In the genomic region with DNA sequence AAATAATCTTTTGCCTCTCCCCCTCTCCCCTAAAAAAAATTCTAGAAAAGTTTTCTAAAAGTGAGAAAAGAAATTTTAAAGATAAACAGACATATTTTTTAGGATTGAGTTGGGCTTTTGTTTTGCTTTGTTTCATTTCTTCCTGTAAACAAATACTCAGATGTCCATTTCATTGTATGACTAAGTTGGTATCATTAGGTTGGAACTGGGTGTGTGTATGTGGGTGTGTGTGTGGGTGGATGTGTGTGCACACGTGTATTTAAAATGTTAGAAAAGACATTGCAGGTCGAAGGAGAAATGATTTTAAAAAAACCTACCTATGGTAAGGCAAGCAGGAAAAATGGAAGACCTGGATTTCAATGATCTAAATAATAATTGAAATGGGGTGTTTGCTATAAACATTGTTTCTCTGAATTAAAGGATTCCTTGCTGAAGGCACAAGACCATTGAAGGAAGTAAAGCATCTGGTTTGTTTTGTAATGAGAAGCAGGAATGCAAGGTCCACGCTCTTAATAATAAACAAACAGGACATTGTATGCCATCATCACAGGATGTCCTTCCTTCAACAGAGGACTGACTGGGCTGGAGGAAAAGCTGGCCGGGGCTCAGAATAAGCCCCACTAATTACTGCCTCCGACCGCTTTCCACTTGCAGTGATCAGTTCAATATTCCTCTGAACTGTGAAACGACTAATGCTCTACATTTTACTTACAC, we compare ENCODE assay signal across 8 cellular contexts. TPM values are rescaled to one million over a fixed set of nuclear protein-coding genes. Genes with fewer than 3 reads are reported as not detected.
DNase-seq lines count a peak whose midpoint lies in the region; ATAC-seq and TF ChIP-seq lines count a peak whose summit lies in the region.

No MANE protein-coding gene starts in this region.

- H3K27me3 ChIP-seq in iPS-15b (ENCODE audit: control insufficient read depth, insufficient read depth, low read length) (peaks cover 47% of the 10 kb centered on the region), tibial nerve (peaks cover 0 to 23% of the 10 kb centered on the region in 2 donors)

- no peaks in the 10 kb centered on the region for H3K9me3 ChIP-seq in iPS-15b (ENCODE audit: control insufficient read depth, insufficient read depth, low read length)
- H3K9me3 ChIP-seq in tibial nerve = no peaks in the 10 kb centered on the region

- H3K4me1 ChIP-seq in iPS-15b (ENCODE audit: control insufficient read depth, insufficient read depth, low read length) = peaks cover 14% of the 10 kb centered on the region
- peaks cover 0 to 33% (median 10%) of the 10 kb centered on the region in 4 donors for H3K4me1 ChIP-seq in tibial nerve

- H3K4me3 Mint-ChIP-seq in activated naive CD4-positive, alpha-beta T cell treated with anti-CD3 and anti-CD28 coated beads for 36 hours = peak overlapping the region; percentile 75
- peak overlapping the region; percentile 78 for H3K4me3 Mint-ChIP-seq in activated CD8-positive, alpha-beta T cell treated with anti-CD3 and anti-CD28 coated beads for 36 hours

- no peaks in the 10 kb centered on the region for H3K9me3 Mint-ChIP-seq in activated naive CD4-positive, alpha-beta T cell treated with anti-CD3 and anti-CD28 coated beads for 36 hours
- no peaks in the 10 kb centered on the region for H3K9me3 Mint-ChIP-seq in activated CD8-positive, alpha-beta T cell treated with anti-CD3 and anti-CD28 coated beads for 36 hours

- TF ChIP-seq EP300 in tibial nerve (IDR thresholded peaks at IDR 0.05) = peak in 1 of 2 donors; percentile 5

- H3K27ac ChIP-seq in tibial nerve = peak overlapping the region in 3 of 4 donors; percentile 15 to 73 (median 42)

- H3K36me3 ChIP-seq in iPS-15b (ENCODE audit: control insufficient read depth, insufficient read depth, low read length) = no peaks in the 10 kb centered on the region
- no peaks in the 10 kb centered on the region for H3K36me3 ChIP-seq in tibial nerve

- TF ChIP-seq CTCF in activated CD8-positive, alpha-beta T cell treated with anti-CD3 and anti-CD28 coated beads for 36 hours (IDR thresholded peaks at IDR 0.05) = no peak
- peak in 1 of 5 experiments; percentile 3 for TF ChIP-seq CTCF in tibial nerve (IDR thresholded peaks at IDR 0.05)

- H3K9ac ChIP-seq in iPS-15b (ENCODE audit: low read depth, low read length) = no peak overlapping the region

- CTCF ChIA-PET in activated naive CD4-positive, alpha-beta T cell treated with anti-CD3 and anti-CD28 coated beads for 36 hours (lab: Charles Lee) = interaction anchor here (0.6 to 2.7 kb wide), 4 partner anchors 93 to 296 kb away, joined by 3 to 12 read pairs (median 4); no protein-coding TSS in a partner anchor
- CTCF ChIA-PET in activated CD8-positive, alpha-beta T cell treated with anti-CD3 and anti-CD28 coated beads for 36 hours (lab: Charles Lee) = interaction anchor here (0.6 to 2.8 kb wide), 13 partner anchors 10 to 654 kb away, joined by 3 to 29 read pairs (median 3); no protein-coding TSS in a partner anchor

- H3K27me3 Mint-ChIP-seq in activated naive CD4-positive, alpha-beta T cell treated with anti-CD3 and anti-CD28 coated beads for 36 hours (ENCODE audit: low read depth) = peaks cover 37% of the 10 kb centered on the region
- H3K27me3 Mint-ChIP-seq in activated CD8-positive, alpha-beta T cell treated with anti-CD3 and anti-CD28 coated beads for 36 hours = peaks cover 49% of the 10 kb centered on the region

- H3K4me3 ChIP-seq in iPS-15b (ENCODE audit: low read depth, low read length) (peak overlapping the region; percentile 61), tibial nerve (peak overlapping the region in 3 of 4 donors; percentile 37 to 51 (median 51))

- TF ChIP-seq POLR2A in tibial nerve (IDR thresholded peaks at IDR 0.05) = no peak

- no peak for ATAC-seq in activated CD8-positive, alpha-beta T cell treated with anti-CD3 and anti-CD28 coated beads for 36 hours
- ATAC-seq in GM19023 (IDR thresholded peaks at IDR 0.05; ENCODE audit: unreplicated experiment) = no peak
- no peak for ATAC-seq in GM19463 (IDR thresholded peaks at IDR 0.05; ENCODE audit: unreplicated experiment)

- WGBS in tibial nerve, 2 donors = 25 to 35% methylated on average over 7 of the region's 7 CpGs

- no peak for DNase-seq in activated naive CD4-positive, alpha-beta T cell treated with anti-CD3 and anti-CD28 coated beads for 36 hours
- DNase-seq in activated naive CD4-positive, alpha-beta T cell (lab: John Stamatoyannopoulos, UW) = no peak
- DNase-seq in activated CD8-positive, alpha-beta T cell treated with anti-CD3 and anti-CD28 coated beads for 36 hours = no peak
- DNase-seq in tibial nerve (ENCODE audit: low spot score in 2 of 2) = peak in 1 of 2 donors; percentile 14
- DNase-seq in anterior cingulate cortex (lab: John Stamatoyannopoulos, UW) = no peak

- POLR2A ChIA-PET in activated CD8-positive, alpha-beta T cell treated with anti-CD3 and anti-CD28 coated beads for 36 hours (lab: Charles Lee) = interaction anchor here (0.6 to 2.7 kb wide), 2 partner anchors 14 to 451 kb away, joined by 3 to 40 read pairs; no protein-coding TSS in a partner anchor

- H3K36me3 Mint-ChIP-seq in activated naive CD4-positive, alpha-beta T cell treated with anti-CD3 and anti-CD28 coated beads for 36 hours (ENCODE audit: low read depth) = no peaks in the 10 kb centered on the region
- peaks cover 12% of the 10 kb centered on the region for H3K36me3 Mint-ChIP-seq in activated CD8-positive, alpha-beta T cell treated with anti-CD3 and anti-CD28 coated beads for 36 hours (ENCODE audit: low read depth)

- H3K27ac Mint-ChIP-seq in activated naive CD4-positive, alpha-beta T cell treated with anti-CD3 and anti-CD28 coated beads for 36 hours = peak overlapping the region; percentile 63
- H3K27ac Mint-ChIP-seq in activated CD8-positive, alpha-beta T cell treated with anti-CD3 and anti-CD28 coated beads for 36 hours = peak overlapping the region; percentile 18

- H3K4me1 Mint-ChIP-seq in activated naive CD4-positive, alpha-beta T cell treated with anti-CD3 and anti-CD28 coated beads for 36 hours (ENCODE audit: low read depth) = peaks cover 48% of the 10 kb centered on the region
- peaks cover 50% of the 10 kb centered on the region for H3K4me1 Mint-ChIP-seq in activated CD8-positive, alpha-beta T cell treated with anti-CD3 and anti-CD28 coated beads for 36 hours (ENCODE audit: low read depth)

- intact Hi-C loops in activated naive CD4-positive, alpha-beta T cell treated with anti-CD3 and anti-CD28 coated beads for 36 hours (cut with micrococcal nuclease) = loop anchor here (2.0 kb wide), 1 partner anchor 204 kb away; no protein-coding TSS in a partner anchor
- intact Hi-C loops in activated CD8-positive, alpha-beta T cell treated with anti-CD3 and anti-CD28 coated beads for 36 hours (cut with micrococcal nuclease) = no loop called here

RNA-seq across cellular contexts. Expression of a gene that starts 1.0 kb away (rescaled TPM):
- total RNA-seq in activated naive CD4-positive, alpha-beta T cell treated with anti-CD3 and anti-CD28 coated beads for 36 hours = 1 to 10 TPM; 3.4 to 4.0 TPM
- total RNA-seq in activated CD8-positive, alpha-beta T cell treated with anti-CD3 and anti-CD28 coated beads for 36 hours = 10 to 100 TPM; 24.6 to 24.7 TPM
- 10 to 100 TPM in 1 of 4 donors, 1 to 10 TPM in 3; 2.1 to 17.3 (median 5.6) TPM for total RNA-seq in tibial nerve
